Comparison of ENCODE assay signal across 8 cellular contexts in genomic region chr15:58521293-58521991, GRCh38.
DNase-seq lines count a peak whose midpoint lies in the region; ATAC-seq and TF ChIP-seq lines count a peak whose summit lies in the region.

No MANE protein-coding gene starts in this region.

- TF ChIP-seq RAD21 in HCT116 (IDR thresholded peaks at IDR 0.05; ENCODE audit: low read depth), result peak; percentile 23; the same call in 1 of the 2 replicates

- H3K4me1 ChIP-seq in HCT116 (ENCODE audit: control insufficient read depth in 1 of 2, insufficient read depth in 2 of 2, low read length in 2 of 2) (peaks cover 9 to 23% of the 10 kb centered on the region in 2 experiments; a peak in 3 of 4 replicates), foreskin keratinocyte (peaks cover 16% of the 10 kb centered on the region)

- H3K4me3 ChIP-seq in HCT116 (replicated peaks in 1 of 2; ENCODE audit: low read depth in 1 of 2, low read length in 2 of 2), result 0 out of 4 replicates have a peak overlapping the region, but pooled peaks of 1 of the 2 experiments have one; percentile 6

- no peaks in the 10 kb centered on the region for H3K9me2 ChIP-seq in HCT116 (ENCODE audit: insufficient read depth)

- CTCF ChIA-PET in HCT116 (lab: Charles Lee), result no interaction called here

- TF ChIP-seq POLR2A in HCT116 (IDR thresholded peaks at IDR 0.05; ENCODE audit: borderline replicate concordance, extremely low read depth, insufficient read depth, insufficient read length), result no peak

- no peak overlapping the region for H3K9ac ChIP-seq in HCT116 (ENCODE audit: low read length)

- DNase-seq in HCT116 (ENCODE audit: low read depth, low spot score) (peak; percentile 34), SKM-1 (lab: John Stamatoyannopoulos, UW; ENCODE audit: unreplicated experiment) (peak; percentile 96), foreskin keratinocyte (peak; percentile 99 to 100), osteocyte (ENCODE audit: extremely low spot score, unreplicated experiment) (no peak), DMS79 treated with DMSO at 0.1 percent for 48 hours (lab: John Stamatoyannopoulos, UW) (no peak)

- H3K27ac ChIP-seq in HCT116 (ENCODE audit: low read depth, low read length) (no peak overlapping the region), foreskin keratinocyte (peak overlapping the region; percentile 76)

- peak overlapping the region; percentile 16 for H3K27ac Mint-ChIP-seq in osteocyte (ENCODE audit: unreplicated experiment)

- no peaks in the 10 kb centered on the region for H3K27me3 Mint-ChIP-seq in osteocyte (ENCODE audit: unreplicated experiment)

- H3K4me3 Mint-ChIP-seq in osteocyte (ENCODE audit: unreplicated experiment), result no peak overlapping the region

- no peaks in the 10 kb centered on the region for H3K9me3 Mint-ChIP-seq in osteocyte (ENCODE audit: unreplicated experiment)

- no peaks in the 10 kb centered on the region for H4K20me1 ChIP-seq in HCT116 (ENCODE audit: insufficient read depth)

- no peaks in the 10 kb centered on the region for H3K9me3 ChIP-seq in HCT116 (ENCODE audit: control insufficient read depth in 1 of 2, insufficient read depth in 1 of 2, low read depth in 1 of 2, low read length in 2 of 2)

- ATAC-seq in HCT116 (peak; percentile 74), foreskin keratinocyte (peak; percentile 94), HG03159 (IDR thresholded peaks at IDR 0.05; ENCODE audit: unreplicated experiment) (no peak), GM19463 (IDR thresholded peaks at IDR 0.05; ENCODE audit: unreplicated experiment) (no peak), HG03378 (IDR thresholded peaks at IDR 0.05; ENCODE audit: unreplicated experiment) (no peak)

- TF ChIP-seq CTCF in HCT116 (IDR thresholded peaks at IDR 0.05 in 2 of 3, conservative IDR thresholded peaks at IDR 0.05 in 1 of 3; ENCODE audit: borderline replicate concordance in 1 of 3, insufficient read depth in 1 of 3, low read depth in 2 of 3, low read length in 2 of 3) (no peak), foreskin keratinocyte (conservative IDR thresholded peaks at IDR 0.05) (no peak), osteocyte (IDR thresholded peaks at IDR 0.05) (no peak)

- H3K36me3 ChIP-seq in HCT116 (ENCODE audit: control insufficient read depth in 1 of 2, insufficient read depth in 2 of 2, low read length in 2 of 2), result no peaks in the 10 kb centered on the region

- H3K4me1 Mint-ChIP-seq in osteocyte (ENCODE audit: unreplicated experiment), result peaks cover 43% of the 10 kb centered on the region

- POLR2A ChIA-PET in HCT116 (lab: Charles Lee), result no interaction called here

- no TSS peak for BruUV-seq in HCT116 (replicated peaks; lab: Mats Ljungman, UMichigan)

- peaks cover under 1% of the 10 kb centered on the region for H3K36me3 Mint-ChIP-seq in osteocyte (ENCODE audit: unreplicated experiment)

- no peak overlapping the region for H2AFZ ChIP-seq in HCT116 (ENCODE audit: low read depth, low read length, poor library complexity, severe bottlenecking)

- no peaks in the 10 kb centered on the region for H3K79me2 ChIP-seq in HCT116 (ENCODE audit: insufficient read depth, low read length)

- no peaks in the 10 kb centered on the region for H3K27me3 ChIP-seq in HCT116 (ENCODE audit: insufficient read depth, low read length)
- no peaks in the 10 kb centered on the region for H3K27me3 ChIP-seq in foreskin keratinocyte

- peak overlapping the region; percentile 51 for H3K4me2 ChIP-seq in HCT116 (ENCODE audit: low read length)

- RAD21 ChIA-PET in HCT116 (lab: Charles Lee; ENCODE audit: low non-redundant PET in 1 of 2, low total read pairs in 2 of 2, uncharacterized antibody in 2 of 2, unreplicated experiment in 2 of 2), result no interaction called here

- intact Hi-C loops in HCT116 (cut with micrococcal nuclease), result no loop called here

TF ChIP-seq in HCT116, 20 proteins besides CTCF, POLR2A, EP300 and RAD21:
- peak; percentile 57; the same call in 1 of the 2 replicates for TF ChIP-seq FOSL1 (IDR thresholded peaks at IDR 0.05; ENCODE audit: low read depth)
- no peak for TF ChIP-seq ATF3 (IDR thresholded peaks at IDR 0.05)
- peak; percentile 72 for TF ChIP-seq SP1 (IDR thresholded peaks at IDR 0.05; ENCODE audit: low read depth)
- TF ChIP-seq SIN3A (IDR thresholded peaks at IDR 0.05; ENCODE audit: low read depth), result peak; percentile 39; the same call in 1 of the 2 replicates
- TF ChIP-seq ZNF274 (IDR thresholded peaks at IDR 0.05; ENCODE audit: low read depth, low read length), result no peak

Comparison
In these comparisons a context has a peak if more than half of its experiments do, and no peak if none do; other contexts are left out.
1. ATAC-seq: peak in HCT116 (single experiment) and foreskin keratinocyte (single experiment); none in HG03159 (single experiment), GM19463 (single experiment) and HG03378 (single experiment).
2. DNase-seq: peak in HCT116 (single experiment), SKM-1 (single experiment) and foreskin keratinocyte (2 of 2); none in osteocyte (single experiment) and DMS79 treated with DMSO at 0.1 percent for 48 hours (single experiment).